ENCODE assay signal across 1 cellular context in the genomic region with DNA sequence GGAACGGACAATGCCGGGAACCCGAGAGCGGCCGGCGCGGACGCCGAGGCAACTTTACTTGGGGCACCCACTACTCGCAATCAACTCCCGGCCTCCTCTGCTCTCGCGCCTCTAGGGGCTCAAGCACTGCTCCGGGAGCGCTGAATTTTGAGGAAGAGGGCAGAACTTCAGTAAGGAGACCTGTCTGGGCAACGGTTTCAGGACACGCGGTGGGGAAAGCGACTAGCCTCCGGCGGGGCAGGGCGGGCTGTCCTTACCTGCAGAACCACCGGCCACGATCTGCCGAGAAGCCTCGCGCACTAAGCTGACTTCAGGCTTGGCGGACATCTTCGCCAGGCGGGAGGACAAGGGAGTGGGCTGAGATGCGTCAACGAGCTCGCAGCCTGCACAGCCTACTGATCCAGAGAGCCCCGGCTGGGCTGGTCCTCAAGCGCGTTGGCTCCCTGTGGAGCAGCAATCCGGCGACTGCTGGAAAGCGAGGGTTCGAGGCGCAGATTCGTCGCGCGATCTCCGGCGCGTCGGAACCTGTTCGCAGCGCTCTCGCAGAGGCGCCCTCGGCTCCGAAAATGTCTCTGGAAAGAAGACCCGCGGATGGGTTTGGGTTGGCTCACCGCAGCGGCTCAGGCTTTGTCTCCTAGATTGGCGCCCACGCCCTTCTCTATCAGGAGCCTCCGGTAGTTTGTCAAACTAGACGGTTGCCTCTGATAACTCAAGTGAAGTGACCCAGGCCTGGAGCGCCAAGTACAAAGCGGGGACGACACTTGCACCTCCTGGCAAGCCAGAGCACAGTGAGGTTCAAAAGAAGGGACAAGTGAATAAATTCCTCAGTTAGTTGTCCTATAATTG.
TF ChIP-seq lines count a peak whose summit lies in the region.

TSS of gene SLC25A21 (minus strand) at position 583 of the 846 bp plus-strand sequence.

TF ChIP-seq in HEK293, 187 proteins besides CTCF, POLR2A, EP300 and RAD21 (continued from another document and continues in another):
- TF ChIP-seq ZNF768 (tag by site-specific recombination; IDR thresholded peaks at IDR 0.05) (peak; percentile 45; the same call in 1 of the 2 replicates), KLF10 (tag by site-specific recombination; IDR thresholded peaks at IDR 0.05) (no peak), ZBTB20 (tag by site-specific recombination; IDR thresholded peaks at IDR 0.05) (peak; percentile 89), ZNF302 (tag by site-specific recombination; IDR thresholded peaks at IDR 0.05; ENCODE audit: low read depth) (no peak), ZEB2 (tag by site-specific recombination; IDR thresholded peaks at IDR 0.05) (peak; percentile 88), ZBTB48 (tag by site-specific recombination; IDR thresholded peaks at IDR 0.05) (peak; percentile 88), ZNF311 (tag by site-specific recombination; IDR thresholded peaks at IDR 0.05; ENCODE audit: borderline replicate concordance) (no peak), KLF1 (tag by site-specific recombination; IDR thresholded peaks at IDR 0.05) (0 out of 2 replicates have a peak, but pooled peaks have one; percentile 14), SP2 (tag by site-specific recombination; IDR thresholded peaks at IDR 0.05) (no peak), KLF9 (tag by site-specific recombination; IDR thresholded peaks at IDR 0.05; ENCODE audit: low read depth) (no peak), ZNF23 (tag by site-specific recombination; IDR thresholded peaks at IDR 0.05; ENCODE audit: borderline replicate concordance) (no peak), ZNF19 (tag by site-specific recombination; IDR thresholded peaks at IDR 0.05; ENCODE audit: low read depth) (no peak), ZNF645 (tag by site-specific recombination; IDR thresholded peaks at IDR 0.05) (no peak), ZNF404 (tag by site-specific recombination; IDR thresholded peaks at IDR 0.05) (no peak), ZNF202 (tag by site-specific recombination; IDR thresholded peaks at IDR 0.05; ENCODE audit: borderline replicate concordance) (no peak), ZNF114 (tag by site-specific recombination; IDR thresholded peaks at IDR 0.05) (no peak), ZNF157 (tag by site-specific recombination; IDR thresholded peaks at IDR 0.05) (no peak; the same call in 1 of the 2 replicates), ZNF747 (tag by site-specific recombination; IDR thresholded peaks at IDR 0.05) (no peak), ZBTB7A (tag by site-specific recombination; IDR thresholded peaks at IDR 0.05; ENCODE audit: low read depth) (no peak), YY1 (tag by site-specific recombination; IDR thresholded peaks at IDR 0.05) (peak; percentile 81; the same call in 1 of the 2 replicates), ZNF239 (tag by site-specific recombination; IDR thresholded peaks at IDR 0.05) (no peak), ZNF350 (tag by site-specific recombination; IDR thresholded peaks at IDR 0.05) (no peak), GLIS1 (tag by site-specific recombination; IDR thresholded peaks at IDR 0.05) (no peak), ZNF701 (tag by site-specific recombination; IDR thresholded peaks at IDR 0.05) (no peak), ZNF707 (tag by site-specific recombination; IDR thresholded peaks at IDR 0.05) (no peak), ZNF530 (tag by site-specific recombination; IDR thresholded peaks at IDR 0.05; ENCODE audit: low read depth) (no peak), ZNF623 (tag by site-specific recombination; IDR thresholded peaks at IDR 0.05) (0 out of 2 replicates have a peak, but pooled peaks have one; percentile 8), ZNF398 (tag by site-specific recombination; IDR thresholded peaks at IDR 0.05) (peak; percentile 20; the same call in 1 of the 2 replicates), ZFP41 (tag by site-specific recombination; IDR thresholded peaks at IDR 0.05; ENCODE audit: borderline replicate concordance) (no peak), HOXD13 (CRISPR knock-in tag; IDR thresholded peaks at IDR 0.05; ENCODE audit: borderline replicate concordance) (peak; percentile 58; the same call in 1 of the 2 replicates), ZNF624 (tag by site-specific recombination; IDR thresholded peaks at IDR 0.05) (no peak), ZNF692 (tag by site-specific recombination; IDR thresholded peaks at IDR 0.05) (peak; percentile 70), ZNF394 (tag by site-specific recombination; IDR thresholded peaks at IDR 0.05; ENCODE audit: borderline replicate concordance) (peak; percentile 68; the same call in 1 of the 2 replicates), ZXDB (tag by site-specific recombination; IDR thresholded peaks at IDR 0.05) (peak; percentile 90), ZNF513 (tag by site-specific recombination; IDR thresholded peaks at IDR 0.05) (no peak; the same call in 1 of the 2 replicates), YY2 (tag by site-specific recombination; IDR thresholded peaks at IDR 0.05) (no peak), ZBTB10 (tag by site-specific recombination; IDR thresholded peaks at IDR 0.05) (peak; percentile 49; the same call in 1 of the 2 replicates), ZNF529 (tag by site-specific recombination; IDR thresholded peaks at IDR 0.05; ENCODE audit: insufficient replicate concordance) (no peak), ZNF548 (tag by site-specific recombination; IDR thresholded peaks at IDR 0.05) (no peak), ZSCAN23 (tag by site-specific recombination; IDR thresholded peaks at IDR 0.05) (no peak)
- TF ChIP-seq, protein P1, sequence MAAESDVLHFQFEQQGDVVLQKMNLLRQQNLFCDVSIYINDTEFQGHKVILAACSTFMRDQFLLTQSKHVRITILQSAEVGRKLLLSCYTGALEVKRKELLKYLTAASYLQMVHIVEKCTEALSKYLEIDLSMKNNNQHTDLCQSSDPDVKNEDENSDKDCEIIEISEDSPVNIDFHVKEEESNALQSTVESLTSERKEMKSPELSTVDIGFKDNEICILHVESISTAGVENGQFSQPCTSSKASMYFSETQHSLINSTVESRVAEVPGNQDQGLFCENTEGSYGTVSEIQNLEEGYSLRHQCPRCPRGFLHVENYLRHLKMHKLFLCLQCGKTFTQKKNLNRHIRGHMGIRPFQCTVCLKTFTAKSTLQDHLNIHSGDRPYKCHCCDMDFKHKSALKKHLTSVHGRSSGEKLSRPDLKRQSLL (tag by site-specific recombination; IDR thresholded peaks at IDR 0.05), result peak; percentile 98
- TF ChIP-seq, protein P2, sequence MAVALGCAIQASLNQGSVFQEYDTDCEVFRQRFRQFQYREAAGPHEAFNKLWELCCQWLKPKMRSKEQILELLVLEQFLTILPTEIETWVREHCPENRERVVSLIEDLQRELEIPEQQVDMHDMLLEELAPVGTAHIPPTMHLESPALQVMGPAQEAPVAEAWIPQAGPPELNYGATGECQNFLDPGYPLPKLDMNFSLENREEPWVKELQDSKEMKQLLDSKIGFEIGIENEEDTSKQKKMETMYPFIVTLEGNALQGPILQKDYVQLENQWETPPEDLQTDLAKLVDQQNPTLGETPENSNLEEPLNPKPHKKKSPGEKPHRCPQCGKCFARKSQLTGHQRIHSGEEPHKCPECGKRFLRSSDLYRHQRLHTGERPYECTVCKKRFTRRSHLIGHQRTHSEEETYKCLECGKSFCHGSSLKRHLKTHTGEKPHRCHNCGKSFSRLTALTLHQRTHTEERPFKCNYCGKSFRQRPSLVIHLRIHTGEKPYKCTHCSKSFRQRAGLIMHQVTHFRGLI (tag by site-specific recombination; IDR thresholded peaks at IDR 0.05), result peak; percentile 90
- TF ChIP-seq, protein P3, sequence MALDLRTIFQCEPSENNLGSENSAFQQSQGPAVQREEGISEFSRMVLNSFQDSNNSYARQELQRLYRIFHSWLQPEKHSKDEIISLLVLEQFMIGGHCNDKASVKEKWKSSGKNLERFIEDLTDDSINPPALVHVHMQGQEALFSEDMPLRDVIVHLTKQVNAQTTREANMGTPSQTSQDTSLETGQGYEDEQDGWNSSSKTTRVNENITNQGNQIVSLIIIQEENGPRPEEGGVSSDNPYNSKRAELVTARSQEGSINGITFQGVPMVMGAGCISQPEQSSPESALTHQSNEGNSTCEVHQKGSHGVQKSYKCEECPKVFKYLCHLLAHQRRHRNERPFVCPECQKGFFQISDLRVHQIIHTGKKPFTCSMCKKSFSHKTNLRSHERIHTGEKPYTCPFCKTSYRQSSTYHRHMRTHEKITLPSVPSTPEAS (tag by site-specific recombination; IDR thresholded peaks at IDR 0.05), result 0 out of 2 replicates have a peak, but pooled peaks have one; percentile 23
- TF ChIP-seq, protein P4, sequence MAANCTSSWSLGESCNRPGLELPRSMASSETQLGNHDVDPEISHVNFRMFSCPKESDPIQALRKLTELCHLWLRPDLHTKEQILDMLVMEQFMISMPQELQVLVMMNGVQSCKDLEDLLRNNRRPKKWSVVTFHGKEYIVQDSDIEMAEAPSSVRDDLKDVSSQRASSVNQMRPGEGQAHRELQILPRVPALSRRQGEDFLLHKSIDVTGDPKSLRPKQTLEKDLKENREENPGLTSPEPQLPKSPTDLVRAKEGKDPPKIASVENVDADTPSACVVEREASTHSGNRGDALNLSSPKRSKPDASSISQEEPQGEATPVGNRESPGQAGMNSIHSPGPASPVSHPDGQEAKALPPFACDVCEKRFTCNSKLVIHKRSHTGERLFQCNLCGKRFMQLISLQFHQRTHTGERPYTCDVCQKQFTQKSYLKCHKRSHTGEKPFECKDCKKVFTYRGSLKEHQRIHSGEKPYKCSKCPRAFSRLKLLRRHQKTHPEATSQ (tag by site-specific recombination; IDR thresholded peaks at IDR 0.05), result peak; percentile 86
- TF ChIP-seq, protein P5, sequence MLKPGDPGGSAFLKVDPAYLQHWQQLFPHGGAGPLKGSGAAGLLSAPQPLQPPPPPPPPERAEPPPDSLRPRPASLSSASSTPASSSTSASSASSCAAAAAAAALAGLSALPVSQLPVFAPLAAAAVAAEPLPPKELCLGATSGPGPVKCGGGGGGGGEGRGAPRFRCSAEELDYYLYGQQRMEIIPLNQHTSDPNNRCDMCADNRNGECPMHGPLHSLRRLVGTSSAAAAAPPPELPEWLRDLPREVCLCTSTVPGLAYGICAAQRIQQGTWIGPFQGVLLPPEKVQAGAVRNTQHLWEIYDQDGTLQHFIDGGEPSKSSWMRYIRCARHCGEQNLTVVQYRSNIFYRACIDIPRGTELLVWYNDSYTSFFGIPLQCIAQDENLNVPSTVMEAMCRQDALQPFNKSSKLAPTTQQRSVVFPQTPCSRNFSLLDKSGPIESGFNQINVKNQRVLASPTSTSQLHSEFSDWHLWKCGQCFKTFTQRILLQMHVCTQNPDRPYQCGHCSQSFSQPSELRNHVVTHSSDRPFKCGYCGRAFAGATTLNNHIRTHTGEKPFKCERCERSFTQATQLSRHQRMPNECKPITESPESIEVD (tag by site-specific recombination; IDR thresholded peaks at IDR 0.05), result no peak
